Comparison of ENCODE assay signal across 26 cellular contexts in the genomic region with DNA sequence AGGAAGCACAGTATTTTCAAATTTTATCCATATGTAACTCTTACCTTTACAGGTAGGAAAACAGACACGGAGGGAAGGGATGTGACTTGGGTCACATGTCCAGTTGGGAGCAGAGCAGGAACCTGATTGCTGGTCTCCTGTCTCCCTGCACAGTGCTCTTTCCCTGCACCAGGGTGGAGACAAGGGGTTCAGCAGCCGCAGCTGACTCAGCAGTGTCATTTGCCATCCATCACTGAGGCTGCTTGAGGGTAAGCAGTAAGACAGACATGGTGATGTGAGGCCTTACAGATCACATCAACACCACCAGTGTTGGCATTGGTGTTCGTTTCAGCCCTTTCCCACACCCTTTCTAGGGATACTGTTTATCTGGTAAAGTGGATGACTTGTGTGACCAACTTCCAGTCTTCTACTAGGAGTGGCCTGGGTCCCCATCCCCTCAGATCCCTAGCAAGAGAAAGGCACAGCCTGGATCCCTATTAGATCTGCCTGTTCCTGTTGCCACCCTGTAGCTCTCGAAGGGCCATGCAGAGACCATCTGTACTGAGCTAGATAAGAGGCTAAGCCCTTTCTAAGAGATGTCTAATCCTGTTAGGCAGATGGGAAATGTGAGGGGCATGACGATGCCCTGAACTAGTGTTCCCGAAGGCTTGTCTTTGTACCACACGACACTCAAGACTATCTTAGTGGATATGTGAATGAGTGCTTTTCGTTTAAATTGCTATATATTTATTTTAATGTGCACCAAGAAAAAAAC. TPM values are rescaled to one million over a fixed set of nuclear protein-coding genes. Genes with fewer than 3 reads are reported as not detected.
"Had no signal": no experiment of that assay in that cellular context is flagged by ENCODE, and none has a peak within 500 bp of the region (broad histone marks: within the 10 kb centered on the region; RNA-seq: fewer than 3 reads in every experiment).

No MANE protein-coding gene starts in this region.

- H3K36me3 Mint-ChIP-seq: activated naive CD8-positive, alpha-beta T cell treated with anti-CD3 and anti-CD28 coated beads, Interleukin-2, amount 10 ng/mL, durations not matched to agents 7 days and 5 days had no signal

- H3K4me1 Mint-ChIP-seq: activated CD4-positive, alpha-beta T cell treated with anti-CD3 and anti-CD28 coated beads, Interleukin-2, amount 10 ng/mL, durations not matched to agents 24 days and 14 days; activated naive CD8-positive, alpha-beta T cell treated with anti-CD3 and anti-CD28 coated beads, Interleukin-2, amount 10 ng/mL, durations not matched to agents 7 days and 5 days; memory B cell; naive B cell; neural crest cell had no signal

- H3K27me3 ChIP-seq: pancreas, right lobe of liver had no signal

- H3K27ac Mint-ChIP-seq: activated CD4-positive, alpha-beta T cell treated with anti-CD3 and anti-CD28 coated beads, Interleukin-2, amount 10 ng/mL, durations not matched to agents 24 days and 14 days; activated CD8-positive, alpha-beta T cell treated with anti-CD3 and anti-CD28 coated beads for 36 hours; activated naive CD8-positive, alpha-beta T cell treated with anti-CD3 and anti-CD28 coated beads, Interleukin-2, amount 10 ng/mL, durations not matched to agents 7 days and 5 days; activated T-cell treated with anti-CD3 and anti-CD28 coated beads, Interleukin-2, amount 50 U/mL, for 24 hours; activated T-helper 2 cell treated with anti-CD3 and anti-CD28 coated beads, Interferon-gamma antibody, Interleukin-2, Interleukin-4, amounts not matched to agents 10 μg/mL and 5 μg/mL and 100 μg/mL, durations not matched to agents 14 hours and 24 hours and 36 hours; effector memory CD8-positive, alpha-beta T cell; memory B cell; naive B cell had no signal

- ATAC-seq: activated CD8-positive, alpha-beta T cell treated with anti-CD3 and anti-CD28 coated beads for 36 hours; effector memory CD8-positive, alpha-beta T cell; mucosa of descending colon; pancreas; right lobe of liver had no signal

- H3K4me3 Mint-ChIP-seq: activated CD4-positive, alpha-beta T cell treated with anti-CD3 and anti-CD28 coated beads, Interleukin-2, amount 10 ng/mL, durations not matched to agents 24 days and 14 days; activated CD8-positive, alpha-beta T cell treated with anti-CD3 and anti-CD28 coated beads for 36 hours; activated naive CD8-positive, alpha-beta T cell treated with anti-CD3 and anti-CD28 coated beads, Interleukin-2, amount 10 ng/mL, durations not matched to agents 7 days and 5 days; activated T-cell treated with anti-CD3 and anti-CD28 coated beads, Interleukin-2, amount 50 U/mL, for 24 hours; effector memory CD8-positive, alpha-beta T cell; memory B cell; naive B cell; neural crest cell had no signal

- H3K27ac ChIP-seq: cardiac muscle cell, pancreas, right lobe of liver, stomach had no signal

- H3K4me3 ChIP-seq: cardiac muscle cell, left ventricle myocardium inferior, mucosa of descending colon, pancreas, right lobe of liver, stomach had no signal

- H3K9me3 ChIP-seq: left ventricle myocardium inferior, mucosa of descending colon, pancreas, right lobe of liver, stomach had no signal

- H3K9me3 Mint-ChIP-seq: activated CD4-positive, alpha-beta T cell treated with anti-CD3 and anti-CD28 coated beads, Interleukin-2, amount 10 ng/mL, durations not matched to agents 24 days and 14 days; activated CD8-positive, alpha-beta T cell treated with anti-CD3 and anti-CD28 coated beads for 36 hours; activated naive CD8-positive, alpha-beta T cell treated with anti-CD3 and anti-CD28 coated beads, Interleukin-2, amount 10 ng/mL, durations not matched to agents 7 days and 5 days; activated T-cell treated with anti-CD3 and anti-CD28 coated beads, Interleukin-2, amount 50 U/mL, for 24 hours; activated T-helper 2 cell treated with anti-CD3 and anti-CD28 coated beads, Interferon-gamma antibody, Interleukin-2, Interleukin-4, amounts not matched to agents 10 μg/mL and 5 μg/mL and 100 μg/mL, durations not matched to agents 14 hours and 24 hours and 36 hours; effector memory CD8-positive, alpha-beta T cell; memory B cell; neural crest cell had no signal

- DNase-seq: activated CD4-positive, alpha-beta T cell treated with anti-CD3 and anti-CD28 coated beads, Interleukin-2, amount 10 ng/mL, durations not matched to agents 24 days and 14 days; activated naive CD4-positive, alpha-beta T cell treated with Interleukin-2 at 50 U/mL for 16 hours; activated naive CD8-positive, alpha-beta T cell treated with anti-CD3 and anti-CD28 coated beads, Interleukin-2, amount 10 ng/mL, durations not matched to agents 7 days and 5 days; activated T-cell treated with anti-CD3 and anti-CD28 coated beads, Interleukin-2, amount 50 U/mL, for 24 hours; amygdala; dermis blood vessel endothelial cell; effector memory CD8-positive, alpha-beta T cell; kidney glomerular epithelial cell; left ventricle myocardium inferior; mucosa of descending colon; naive B cell; pancreas; right lobe of liver; small intestine; stimulated activated CD4-positive, alpha-beta T cell treated with anti-CD3 and anti-CD28 coated beads, Interleukin-15, amount 100 ng/mL, for 24 hours; stimulated activated CD4-positive, alpha-beta T cell treated with anti-CD3 and anti-CD28 coated beads, Interleukin-2, amount 100 ng/mL, for 48 hours; stomach; trophoblast cell had no signal

- H3K36me3 ChIP-seq: cardiac muscle cell, left ventricle myocardium inferior, pancreas, right lobe of liver, stomach had no signal

- H3K4me1 ChIP-seq: pancreas, right lobe of liver, stomach had no signal

RNA-seq across cellular contexts. Expression of a gene that starts 29.1 kb away (rescaled TPM):
- total RNA-seq: activated CD4-positive, alpha-beta T cell treated with anti-CD3 and anti-CD28 coated beads, Interleukin-2, amount 10 ng/mL, durations not matched to agents 24 days and 14 days; activated CD8-positive, alpha-beta T cell treated with anti-CD3 and anti-CD28 coated beads for 36 hours; activated naive CD8-positive, alpha-beta T cell treated with anti-CD3 and anti-CD28 coated beads, Interleukin-2, amount 10 ng/mL, durations not matched to agents 7 days and 5 days; activated T-helper 2 cell treated with anti-CD3 and anti-CD28 coated beads, Interferon-gamma antibody, Interleukin-2, Interleukin-4, amounts not matched to agents 10 μg/mL and 5 μg/mL and 100 μg/mL, durations not matched to agents 14 hours and 24 hours and 36 hours; dermis blood vessel endothelial cell; fibroblast of villous mesenchyme; pulmonary artery endothelial cell; T-helper 2 cell treated with Interferon-gamma antibody and Interleukin-4, amounts not matched to agents 100 ng/mL and 5 ng/mL, for 36 hours had no signal
